Comparison of ENCODE assay signal across 8 cellular contexts in genomic region chr17:49576121-49576905, GRCh38. TPM values are rescaled to one million over a fixed set of nuclear protein-coding genes. Genes with fewer than 3 reads are reported as not detected.
A peak's percentile ranks its signal among the peaks of the same experiment; 100 is the strongest.
DNase-seq lines count a peak whose midpoint lies in the region; ATAC-seq and TF ChIP-seq lines count a peak whose summit lies in the region.

No MANE protein-coding gene starts in this region.

- DNase-seq in 8988T (peak; percentile 67), GM13976 (ENCODE audit: low spot score) (peak; percentile 57), T-cell (peak in 1 of 34 experiments; percentile 16), esophagus squamous epithelium (lab: John Stamatoyannopoulos, UW) (no peak), NCI-H128 (lab: John Stamatoyannopoulos, UW; ENCODE audit: unreplicated experiment) (no peak)
- no peak for DNase-seq in naive thymus-derived CD4-positive, alpha-beta T cell

- H3K27me3 ChIP-seq in esophagus squamous epithelium: peaks cover 0 to 45% (median 0%) of the 10 kb centered on the region in 4 donors
- peaks cover 4 to 15% of the 10 kb centered on the region in 2 donors for H3K27me3 ChIP-seq in naive thymus-derived CD4-positive, alpha-beta T cell (ENCODE audit: control insufficient read depth in 2 of 2, insufficient read depth in 2 of 2, low read length in 2 of 2)

- peak in 3 of 4 experiments; percentile 12 to 21 (median 20) for ATAC-seq in T-cell (replicated peaks in 1 of 4)
- ATAC-seq in naive thymus-derived CD4-positive, alpha-beta T cell: no peak
- no peak for ATAC-seq in HG02852 (IDR thresholded peaks at IDR 0.05; ENCODE audit: unreplicated experiment)
- ATAC-seq in GM21619 (IDR thresholded peaks at IDR 0.05; ENCODE audit: unreplicated experiment): no peak

- H3K36me3 ChIP-seq in esophagus squamous epithelium: no peaks in the 10 kb centered on the region
- no peaks in the 10 kb centered on the region for H3K36me3 ChIP-seq in naive thymus-derived CD4-positive, alpha-beta T cell (ENCODE audit: control insufficient read depth in 2 of 3, insufficient read depth in 3 of 3, low read length in 3 of 3)

- TF ChIP-seq CTCF in GM13976 (IDR thresholded peaks at IDR 0.05; ENCODE audit: borderline replicate concordance, control extremely low read depth, extremely low read depth, insufficient read depth, missing control alignments) (no peak), esophagus squamous epithelium (IDR thresholded peaks at IDR 0.05) (no peak)

- POLR2A ChIA-PET in T-cell (lab: Charles Lee): interaction anchor here (0.5 to 0.7 kb wide), 2 partner anchors 118 to 634 kb away, joined by 4 to 7 read pairs; no protein-coding TSS in a partner anchor
- POLR2A ChIA-PET in naive thymus-derived CD4-positive, alpha-beta T cell (lab: Charles Lee): interaction anchor here (0.6 to 0.9 kb wide), 2 partner anchors 129 to 163 kb away, joined by 3 to 4 read pairs; no protein-coding TSS in a partner anchor

- peak overlapping the region; percentile 57 to 73 (median 62) for H3K4me3 Mint-ChIP-seq in T-cell
- peak overlapping the region in 9 of 10 donors; percentile 27 to 83 (median 72) for H3K4me3 Mint-ChIP-seq in naive thymus-derived CD4-positive, alpha-beta T cell

- peaks cover 7 to 13% (median 8%) of the 10 kb centered on the region in 3 donors for H3K4me1 Mint-ChIP-seq in T-cell
- peaks cover 0 to 9% (median 4%) of the 10 kb centered on the region in 7 donors for H3K4me1 Mint-ChIP-seq in naive thymus-derived CD4-positive, alpha-beta T cell

- H3K9me3 Mint-ChIP-seq in T-cell: no peaks in the 10 kb centered on the region
- no peaks in the 10 kb centered on the region for H3K9me3 Mint-ChIP-seq in naive thymus-derived CD4-positive, alpha-beta T cell

- H3K4me1 ChIP-seq in esophagus squamous epithelium: peaks cover 25 to 59% (median 28%) of the 10 kb centered on the region in 3 donors
- peaks cover 4 to 9% of the 10 kb centered on the region in 2 donors for H3K4me1 ChIP-seq in naive thymus-derived CD4-positive, alpha-beta T cell (ENCODE audit: control insufficient read depth in 2 of 2, insufficient read depth in 2 of 2, low read length in 2 of 2)

- intact Hi-C loops in esophagus squamous epithelium (cut with DNase I): loop anchor here (10.0 kb wide), 2 partner anchors 198 to 418 kb away; partner anchors contain the start of gene DLX3
- intact Hi-C loops in naive thymus-derived CD4-positive, alpha-beta T cell (cut with micrococcal nuclease): loop anchor here in 1 of 2 donors (10.0 kb wide), 1 partner anchor 518 kb away; the partner anchor contains the start of gene PDK2

- CTCF ChIA-PET in T-cell (lab: Charles Lee): no interaction called here
- CTCF ChIA-PET in naive thymus-derived CD4-positive, alpha-beta T cell (lab: Charles Lee): interaction anchor here (0.9 kb wide), 1 partner anchor 200 kb away, joined by 3 read pairs; no protein-coding TSS in a partner anchor

- H3K36me3 Mint-ChIP-seq in T-cell: no peaks in the 10 kb centered on the region
- no peaks in the 10 kb centered on the region for H3K36me3 Mint-ChIP-seq in naive thymus-derived CD4-positive, alpha-beta T cell

- in situ Hi-C loops in GM13976 (cut with MboI; ENCODE audit: low sequenced_read_pairs, unreplicated experiment): loop anchor here (10.0 kb wide), 1 partner anchor 268 kb away; the partner anchor contains the start of gene TAC4

- no peak for TF ChIP-seq POLR2A in esophagus squamous epithelium (IDR thresholded peaks at IDR 0.05)

- 0 to 1% methylated on average over 4 to 17 of the region's 62 CpGs for WGBS in esophagus squamous epithelium, 2 donors

- peak overlapping the region; percentile 45 to 78 (median 60) for H3K4me3 ChIP-seq in esophagus squamous epithelium
- peak overlapping the region; percentile 41 for H3K4me3 ChIP-seq in naive thymus-derived CD4-positive, alpha-beta T cell (ENCODE audit: low read length)

- H3K27ac Mint-ChIP-seq in T-cell: no peak overlapping the region
- no peak overlapping the region for H3K27ac Mint-ChIP-seq in naive thymus-derived CD4-positive, alpha-beta T cell

- peaks cover 31 to 61% of the 10 kb centered on the region in 2 donors for H3K27me3 Mint-ChIP-seq in T-cell
- peaks cover 26 to 69% (median 29%) of the 10 kb centered on the region in 5 donors for H3K27me3 Mint-ChIP-seq in naive thymus-derived CD4-positive, alpha-beta T cell

- no peaks in the 10 kb centered on the region for H3K9me3 ChIP-seq in esophagus squamous epithelium
- no peaks in the 10 kb centered on the region for H3K9me3 ChIP-seq in naive thymus-derived CD4-positive, alpha-beta T cell (ENCODE audit: control insufficient read depth in 2 of 3, low read length in 3 of 3)

- H3K27ac ChIP-seq in esophagus squamous epithelium: peak overlapping the region; percentile 64 to 90 (median 80)
- H3K27ac ChIP-seq in naive thymus-derived CD4-positive, alpha-beta T cell (ENCODE audit: low read depth, low read length): no peak overlapping the region

RNA-seq across cellular contexts. Expression of gene NXPH3, which starts 0.6 kb away (rescaled TPM):
- not detected for total RNA-seq in T-cell
- total RNA-seq in esophagus squamous epithelium: 1 to 10 TPM in 2 of 4 donors, under 1 TPM in 2; 0.53 to 3.8 (median 1.5) TPM
- total RNA-seq in naive thymus-derived CD4-positive, alpha-beta T cell: not detected
- polyA plus RNA-seq in naive thymus-derived CD4-positive, alpha-beta T cell: not detected

Comparison
In these comparisons a context has a peak if more than half of its experiments do, and no peak if none do; other contexts are left out.
1. DNase-seq: peak in 8988T (single experiment) and GM13976 (single experiment); none in esophagus squamous epithelium (single experiment), naive thymus-derived CD4-positive, alpha-beta T cell (0 of 9) and NCI-H128 (single experiment).
2. ATAC-seq: peak in T-cell (3 of 4); none in naive thymus-derived CD4-positive, alpha-beta T cell (single experiment), HG02852 (single experiment) and GM21619 (single experiment).